34 cellular contexts compared by ENCODE assay signal in genomic region chr10:124936813-124937212, GRCh38.
"Had no signal": no experiment of that assay in that cellular context is flagged by ENCODE, and none has a peak within 500 bp of the region (broad histone marks: within the 10 kb centered on the region; RNA-seq: fewer than 3 reads in every experiment).

No MANE protein-coding gene starts in this region.

- DNase-seq: Karpas-422, Kasumi-1, MG63, MM.1S, NCI-H1048, NCI-H1092, NCI-H1092 treated with DMSO at 0.1 percent for 48 hours, NCI-H1105, NCI-H1105 treated with DMSO at 0.1 percent for 48 hours, NCI-H1417, NCI-H1417 treated with DMSO at 0.1 percent for 48 hours, NCI-H1436, NCI-H1436 treated with DMSO at 0.1 percent for 48 hours, NCI-H146, NCI-H1694, NCI-H1694 treated with DMSO at 0.1 percent for 48 hours, NCI-H187, NCI-H187 treated with DMSO at 0.1 percent for 48 hours, NCI-H1930, NCI-H2029, NCI-H2029 treated with DMSO at 0.1 percent for 48 hours, NCI-H2081, NCI-H2081 treated with DMSO at 0.1 percent for 48 hours, NCI-H2107, NCI-H2171, NCI-H2171 treated with DMSO at 0.1 percent for 48 hours, NCI-H2227 treated with DMSO at 0.1 percent for 48 hours, NCI-H226, NCI-H345, NCI-H446, NCI-H446 treated with DMSO at 0.1 percent for 48 hours, NCI-H510A, NCI-H510A treated with DMSO at 0.1 percent for 48 hours, NCI-H524 had no signal

- H3K4me3 ChIP-seq: MG63 had no signal

- H3K27me3 ChIP-seq: MG63 had no signal
